Comparison of ENCODE assay signal across 1 cellular context in genomic region chr11:118401151-118401879, GRCh38.
TF ChIP-seq lines count a peak whose summit lies in the region.

ATP5MG (plus strand) TSS chr11:118401606; CDS start chr11:118401666, 60 bp downstream.

TF ChIP-seq in HCT116, 20 proteins besides CTCF, POLR2A, EP300 and RAD21 (continued from another document):
- TF ChIP-seq ZBTB33 (IDR thresholded peaks at IDR 0.05; ENCODE audit: extremely low read depth, insufficient replicate concordance, low read length) (peak; percentile 5), ATF3 (IDR thresholded peaks at IDR 0.05) (no peak), TCF7L2 (IDR thresholded peaks at IDR 0.05; ENCODE audit: borderline replicate concordance, extremely low read depth, insufficient read depth, insufficient read length) (peak; percentile 83), CEBPB (IDR thresholded peaks at IDR 0.05; ENCODE audit: low read depth) (no peak), SP1 (IDR thresholded peaks at IDR 0.05; ENCODE audit: low read depth) (peak; percentile 55), CBX3 (IDR thresholded peaks at IDR 0.05; ENCODE audit: low read depth) (no peak)
